Comparison of ENCODE assay signal across 21 cellular contexts in genomic region chr7:26675143-26675887, GRCh38.
DNase-seq lines count a peak whose midpoint lies in the region; ATAC-seq and TF ChIP-seq lines count a peak whose summit lies in the region.
"Had no signal": no experiment of that assay in that cellular context is flagged by ENCODE, and none has a peak within 500 bp of the region (broad histone marks: within the 10 kb centered on the region; RNA-seq: fewer than 3 reads in every experiment).

No MANE protein-coding gene starts in this region.

- TF ChIP-seq POLR2A in testis (IDR thresholded peaks at IDR 0.05): no peak

- intact Hi-C loops in testis (cut with DNase I; ENCODE audit: low total_unique reads): no loop called here

- no peaks in the 10 kb centered on the region for H3K79me2 ChIP-seq in GM23338 (replicated peaks; ENCODE audit: insufficient read depth)

- no peak overlapping the region for H3K14ac ChIP-seq in neuronal stem cell (ENCODE audit: low read length)

- H3K4me3 ChIP-seq in GM23338: no peak overlapping the region
- no peak overlapping the region for H3K4me3 ChIP-seq in fibroblast of mammary gland (ENCODE audit: control insufficient read depth, low read depth, low read length)
- no peak overlapping the region for H3K4me3 ChIP-seq in testis
- no peak overlapping the region for H3K4me3 ChIP-seq in neuronal stem cell (ENCODE audit: low read length in 2 of 2)
- H3K4me3 ChIP-seq: left ventricle myocardium inferior, right lobe of liver, vagina had no signal

- H3K9me3 Mint-ChIP-seq in GM23338: no peaks in the 10 kb centered on the region
- H3K9me3 Mint-ChIP-seq: CD8-positive, alpha-beta T cell; IgD-negative memory B cell had no signal

- no peak overlapping the region for H3K4ac ChIP-seq in neuronal stem cell (ENCODE audit: low read length)

- no peaks in the 10 kb centered on the region for H3K36me3 ChIP-seq in GM23338 (ENCODE audit: insufficient read depth)
- H3K36me3 ChIP-seq in testis (ENCODE audit: low read depth, missing control alignments): no peaks in the 10 kb centered on the region
- H3K36me3 ChIP-seq in neuronal stem cell (replicated peaks in 1 of 2; ENCODE audit: control insufficient read depth in 2 of 2, insufficient read depth in 2 of 2, low read length in 2 of 2): no peaks in the 10 kb centered on the region
- H3K36me3 ChIP-seq: left ventricle myocardium inferior, right lobe of liver, vagina, WERI-Rb-1 had no signal

- H3F3A ChIP-seq in GM23338 (replicated peaks; ENCODE audit: low read depth): no peaks in the 10 kb centered on the region

- H3K9me2 ChIP-seq in GM23338 (ENCODE audit: insufficient read depth): no peaks in the 10 kb centered on the region

- H3K23ac ChIP-seq in neuronal stem cell (ENCODE audit: low read depth, low read length, poor library complexity): no peak overlapping the region

- H3K36me3 Mint-ChIP-seq in GM23338 (ENCODE audit: low read depth): no peaks in the 10 kb centered on the region
- H3K36me3 Mint-ChIP-seq: CD8-positive, alpha-beta T cell had no signal

- H3K4me3 Mint-ChIP-seq in GM23338: no peak overlapping the region
- H3K4me3 Mint-ChIP-seq: CD8-positive, alpha-beta T cell; IgD-negative memory B cell had no signal

- no peaks in the 10 kb centered on the region for H3K79me1 ChIP-seq in neuronal stem cell (ENCODE audit: low read depth, low read length)

- H4K20me1 ChIP-seq in GM23338 (replicated peaks; ENCODE audit: insufficient read depth): no peaks in the 10 kb centered on the region

- ATAC-seq in GM23338: no peak
- ATAC-seq in HG03280 (IDR thresholded peaks at IDR 0.05; ENCODE audit: unreplicated experiment): no peak
- ATAC-seq in GM18858 (IDR thresholded peaks at IDR 0.05; ENCODE audit: unreplicated experiment): no peak
- ATAC-seq: CD8-positive, alpha-beta T cell; right lobe of liver had no signal

- H3K27ac ChIP-seq in GM23338 (ENCODE audit: low read depth): no peak overlapping the region
- H3K27ac ChIP-seq in testis: no peak overlapping the region
- no peak overlapping the region for H3K27ac ChIP-seq in neuronal stem cell (replicated peaks; ENCODE audit: low read length)
- H3K27ac ChIP-seq: left ventricle myocardium inferior, right lobe of liver, vagina, WERI-Rb-1 had no signal

- no peaks in the 10 kb centered on the region for H3K27me3 Mint-ChIP-seq in GM23338 (ENCODE audit: insufficient read depth, low read depth, poor library complexity)
- H3K27me3 Mint-ChIP-seq: IgD-negative memory B cell had no signal

- H2BK5ac ChIP-seq in neuronal stem cell (ENCODE audit: low read length): no peak overlapping the region

- H3K4me1 ChIP-seq in GM23338 (ENCODE audit: insufficient read depth) (no peaks in the 10 kb centered on the region), testis (no peaks in the 10 kb centered on the region), neuronal stem cell (ENCODE audit: control insufficient read depth in 2 of 2, insufficient read depth in 1 of 2, low read depth in 1 of 2, low read length in 2 of 2) (no peaks in the 10 kb centered on the region)
- H3K4me1 ChIP-seq: left ventricle myocardium inferior, right lobe of liver, vagina had no signal

- no peak overlapping the region for H4K91ac ChIP-seq in neuronal stem cell (ENCODE audit: low read depth, low read length, poor library complexity)

- H3K4me2 ChIP-seq in GM23338: no peak overlapping the region
- no peak overlapping the region for H3K4me2 ChIP-seq in neuronal stem cell (ENCODE audit: insufficient read depth, low read length, poor library complexity, severe bottlenecking)

- H2AFZ ChIP-seq in GM23338 (no peak overlapping the region), neuronal stem cell (ENCODE audit: low read length) (no peak overlapping the region)

- WGBS in testis, 2 donors: 91 to 95% methylated on average over 4 of the region's 4 CpGs
- WGBS in neuronal stem cell (ENCODE audit: extremely low coverage in 2 of 2, insufficient read length in 2 of 2, insufficient replicate concordance in 1 of 2), 2 donors: no CpG with 5 or more reads among the region's 4 CpGs

- no peak overlapping the region for H3K18ac ChIP-seq in neuronal stem cell (ENCODE audit: low read length)

- H3K27ac Mint-ChIP-seq in GM23338: 0 out of 2 replicates have a peak overlapping the region, but pooled peaks have one; percentile 1
- H3K27ac Mint-ChIP-seq: CD8-positive, alpha-beta T cell; IgD-negative memory B cell had no signal

- no peak overlapping the region for H2AK5ac ChIP-seq in neuronal stem cell (ENCODE audit: low read depth, low read length)

- no peak overlapping the region for H4K8ac ChIP-seq in neuronal stem cell (ENCODE audit: low read depth, low read length)

- TF ChIP-seq CTCF in GM23338 (conservative IDR thresholded peaks at IDR 0.05; ENCODE audit: low read depth in 2 of 2): no peak
- TF ChIP-seq CTCF in fibroblast of mammary gland (conservative IDR thresholded peaks at IDR 0.05; ENCODE audit: control insufficient read depth, insufficient read depth, low read depth, low read length): no peak
- TF ChIP-seq CTCF in testis (IDR thresholded peaks at IDR 0.05): no peak

- H3K27me3 ChIP-seq in GM23338 (ENCODE audit: insufficient read depth) (no peaks in the 10 kb centered on the region), testis (no peaks in the 10 kb centered on the region), neuronal stem cell (ENCODE audit: control insufficient read depth in 3 of 3, insufficient read depth in 3 of 3, low read depth in 1 of 3, low read length in 3 of 3) (peaks cover 0 to 10% (median 0%) of the 10 kb centered on the region in 3 experiments)
- H3K27me3 ChIP-seq: right lobe of liver, vagina had no signal

- H3K4me1 Mint-ChIP-seq in GM23338: peaks cover 3% of the 10 kb centered on the region; the same call in 1 of the 3 replicates

- DNase-seq in A172 (ENCODE audit: low spot score): peak; percentile 63
- DNase-seq in GM23338 (ENCODE audit: low spot score): no peak
- DNase-seq in RKO (ENCODE audit: low spot score): peak; percentile 57
- DNase-seq in fibroblast of mammary gland (ENCODE audit: low read depth): peak; percentile 82
- no peak for DNase-seq in testis
- DNase-seq in neuronal stem cell (ENCODE audit: low spot score): no peak
- DNase-seq: CD8-positive, alpha-beta T cell; central memory CD4-positive, alpha-beta T cell; DND-41; effector memory CD4-positive, alpha-beta T cell; foreskin melanocyte; left ventricle myocardium inferior; NCI-H1092; right lobe of liver; stimulated activated CD4-positive, alpha-beta T cell treated with anti-CD3 and anti-CD28 coated beads, Interleukin-2, amount 100 ng/mL, for 24 hours; T-helper 1 cell; WERI-Rb-1 had no signal

- H3K9ac ChIP-seq in neuronal stem cell (ENCODE audit: low read depth, low read length, poor library complexity): no peak overlapping the region

- H2BK12ac ChIP-seq in neuronal stem cell (ENCODE audit: low read length): no peak overlapping the region

- no peak overlapping the region for H2BK15ac ChIP-seq in neuronal stem cell (ENCODE audit: low read length)

- H3K9me3 ChIP-seq in testis: no peaks in the 10 kb centered on the region
- no peaks in the 10 kb centered on the region for H3K9me3 ChIP-seq in neuronal stem cell (replicated peaks in 1 of 2; ENCODE audit: control insufficient read depth in 2 of 2, insufficient read depth in 1 of 2, low read depth in 1 of 2, low read length in 2 of 2)
- H3K9me3 ChIP-seq: left ventricle myocardium inferior, right lobe of liver, vagina had no signal

- no peak overlapping the region for H2BK120ac ChIP-seq in neuronal stem cell (ENCODE audit: low read depth, low read length)

TF ChIP-seq in GM23338, 12 proteins besides CTCF, POLR2A, EP300 and RAD21 (continues in another document):
- TF ChIP-seq ZNF331 (CRISPR knock-in tag; IDR thresholded peaks at IDR 0.05; ENCODE audit: low read depth) (no peak), JUNB (IDR thresholded peaks at IDR 0.05; ENCODE audit: unreplicated experiment) (no peak)
- TF ChIP-seq, protein P1, sequence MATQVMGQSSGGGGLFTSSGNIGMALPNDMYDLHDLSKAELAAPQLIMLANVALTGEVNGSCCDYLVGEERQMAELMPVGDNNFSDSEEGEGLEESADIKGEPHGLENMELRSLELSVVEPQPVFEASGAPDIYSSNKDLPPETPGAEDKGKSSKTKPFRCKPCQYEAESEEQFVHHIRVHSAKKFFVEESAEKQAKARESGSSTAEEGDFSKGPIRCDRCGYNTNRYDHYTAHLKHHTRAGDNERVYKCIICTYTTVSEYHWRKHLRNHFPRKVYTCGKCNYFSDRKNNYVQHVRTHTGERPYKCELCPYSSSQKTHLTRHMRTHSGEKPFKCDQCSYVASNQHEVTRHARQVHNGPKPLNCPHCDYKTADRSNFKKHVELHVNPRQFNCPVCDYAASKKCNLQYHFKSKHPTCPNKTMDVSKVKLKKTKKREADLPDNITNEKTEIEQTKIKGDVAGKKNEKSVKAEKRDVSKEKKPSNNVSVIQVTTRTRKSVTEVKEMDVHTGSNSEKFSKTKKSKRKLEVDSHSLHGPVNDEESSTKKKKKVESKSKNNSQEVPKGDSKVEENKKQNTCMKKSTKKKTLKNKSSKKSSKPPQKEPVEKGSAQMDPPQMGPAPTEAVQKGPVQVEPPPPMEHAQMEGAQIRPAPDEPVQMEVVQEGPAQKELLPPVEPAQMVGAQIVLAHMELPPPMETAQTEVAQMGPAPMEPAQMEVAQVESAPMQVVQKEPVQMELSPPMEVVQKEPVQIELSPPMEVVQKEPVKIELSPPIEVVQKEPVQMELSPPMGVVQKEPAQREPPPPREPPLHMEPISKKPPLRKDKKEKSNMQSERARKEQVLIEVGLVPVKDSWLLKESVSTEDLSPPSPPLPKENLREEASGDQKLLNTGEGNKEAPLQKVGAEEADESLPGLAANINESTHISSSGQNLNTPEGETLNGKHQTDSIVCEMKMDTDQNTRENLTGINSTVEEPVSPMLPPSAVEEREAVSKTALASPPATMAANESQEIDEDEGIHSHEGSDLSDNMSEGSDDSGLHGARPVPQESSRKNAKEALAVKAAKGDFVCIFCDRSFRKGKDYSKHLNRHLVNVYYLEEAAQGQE (IDR thresholded peaks at IDR 0.05; ENCODE audit: unreplicated experiment): no peak

Comparison
In these comparisons a context has a peak if more than half of its experiments do, and no peak if none do; other contexts are left out.
1. DNase-seq: peak in A172 (single experiment), RKO (single experiment) and fibroblast of mammary gland (single experiment); none in GM23338 (single experiment), testis (single experiment) and neuronal stem cell (single experiment).